8 cellular contexts compared by ENCODE assay signal in genomic region chr13:73849292-73849691, GRCh38.
DNase-seq lines count a peak whose midpoint lies in the region; ATAC-seq and TF ChIP-seq lines count a peak whose summit lies in the region.

No MANE protein-coding gene starts in this region.

- H3K4me2 ChIP-seq in fibroblast of lung (ENCODE audit: extremely low read depth, insufficient read depth, low read length), result no peak overlapping the region

- no peak overlapping the region for H3K4me3 Mint-ChIP-seq in activated T-helper 2 cell treated with anti-CD3 and anti-CD28 coated beads, Interferon-gamma antibody, Interleukin-2, Interleukin-4, amounts not matched to agents 10 μg/mL and 5 μg/mL and 100 μg/mL, durations not matched to agents 14 hours and 24 hours and 36 hours (ENCODE audit: low read depth)

- H3K27ac Mint-ChIP-seq in activated T-helper 2 cell treated with anti-CD3 and anti-CD28 coated beads, Interferon-gamma antibody, Interleukin-2, Interleukin-4, amounts not matched to agents 10 μg/mL and 5 μg/mL and 100 μg/mL, durations not matched to agents 14 hours and 24 hours and 36 hours, result no peak overlapping the region

- H3K4me1 ChIP-seq in fibroblast of lung (ENCODE audit: control insufficient read depth, extremely low read depth, insufficient read depth, low read length), result no peaks in the 10 kb centered on the region

- intact Hi-C loops in activated T-helper 2 cell treated with anti-CD3 and anti-CD28 coated beads, Interferon-gamma antibody, Interleukin-2, Interleukin-4, amounts not matched to agents 10 μg/mL and 5 μg/mL and 100 μg/mL, durations not matched to agents 14 hours and 24 hours and 36 hours (cut with micrococcal nuclease), result no loop called here

- H3K27ac ChIP-seq in fibroblast of lung (ENCODE audit: insufficient read depth, low read length), result no peak overlapping the region

- H3K27me3 Mint-ChIP-seq in activated T-helper 2 cell treated with anti-CD3 and anti-CD28 coated beads, Interferon-gamma antibody, Interleukin-2, Interleukin-4, amounts not matched to agents 10 μg/mL and 5 μg/mL and 100 μg/mL, durations not matched to agents 14 hours and 24 hours and 36 hours (ENCODE audit: low read depth), result no peaks in the 10 kb centered on the region

- no peaks in the 10 kb centered on the region for H3K36me3 ChIP-seq in fibroblast of lung (ENCODE audit: control insufficient read depth, insufficient read depth, low read length)

- TF ChIP-seq CTCF in AG10803 (conservative IDR thresholded peaks at IDR 0.05; ENCODE audit: low read length) (peak; percentile 63), fibroblast of lung (conservative IDR thresholded peaks at IDR 0.05 in 1 of 2, IDR thresholded peaks at IDR 0.05 in 1 of 2; ENCODE audit: low read depth in 1 of 2, low read length in 2 of 2) (peak; percentile 46 to 48)

- peaks cover 11% of the 10 kb centered on the region for H3K36me3 Mint-ChIP-seq in activated T-helper 2 cell treated with anti-CD3 and anti-CD28 coated beads, Interferon-gamma antibody, Interleukin-2, Interleukin-4, amounts not matched to agents 10 μg/mL and 5 μg/mL and 100 μg/mL, durations not matched to agents 14 hours and 24 hours and 36 hours (ENCODE audit: low read depth)

- no peaks in the 10 kb centered on the region for H4K20me1 ChIP-seq in fibroblast of lung (ENCODE audit: control insufficient read depth, extremely low read depth, insufficient read depth, low read length)

- no peak overlapping the region for H2AFZ ChIP-seq in fibroblast of lung (ENCODE audit: low read length)

- no peaks in the 10 kb centered on the region for H3K9me3 Mint-ChIP-seq in activated T-helper 2 cell treated with anti-CD3 and anti-CD28 coated beads, Interferon-gamma antibody, Interleukin-2, Interleukin-4, amounts not matched to agents 10 μg/mL and 5 μg/mL and 100 μg/mL, durations not matched to agents 14 hours and 24 hours and 36 hours

- ATAC-seq in GM18498 (IDR thresholded peaks at IDR 0.05; ENCODE audit: unreplicated experiment) (peak; percentile 51), HG03565 (IDR thresholded peaks at IDR 0.05; ENCODE audit: unreplicated experiment) (no peak), GM18868 (IDR thresholded peaks at IDR 0.05; ENCODE audit: unreplicated experiment) (no peak), HG02610 (IDR thresholded peaks at IDR 0.05; ENCODE audit: unreplicated experiment) (no peak)

- H3K9ac ChIP-seq in fibroblast of lung (ENCODE audit: insufficient read depth, low read length), result no peak overlapping the region

- H3K4me3 ChIP-seq in AG10803 (ENCODE audit: low read length), result no peak overlapping the region
- no peak overlapping the region for H3K4me3 ChIP-seq in fibroblast of lung (replicated peaks in 1 of 4; ENCODE audit: control extremely low read depth in 1 of 4, insufficient read depth in 1 of 4, low read depth in 3 of 4, low read length in 4 of 4)

- H3K79me2 ChIP-seq in fibroblast of lung (ENCODE audit: control insufficient read depth, insufficient read depth, low read length), result no peaks in the 10 kb centered on the region

- peak; percentile 59 for DNase-seq in AG10803 (ENCODE audit: low read depth)
- DNase-seq in NCI-H526 (lab: John Stamatoyannopoulos, UW), result peak; percentile 71 to 88
- peak; percentile 47 to 57 for DNase-seq in fibroblast of lung (ENCODE audit: low read depth in 2 of 2)
- DNase-seq in activated T-helper 2 cell treated with anti-CD3 and anti-CD28 coated beads, Interferon-gamma antibody, Interleukin-2, Interleukin-4, amounts not matched to agents 10 μg/mL and 5 μg/mL and 100 μg/mL, durations not matched to agents 14 hours and 24 hours and 36 hours (ENCODE audit: low spot score), result no peak

- H3K9me3 ChIP-seq in fibroblast of lung (ENCODE audit: control insufficient read depth, insufficient read depth, low read depth, low read length), result no peaks in the 10 kb centered on the region

- H3K4me1 Mint-ChIP-seq in activated T-helper 2 cell treated with anti-CD3 and anti-CD28 coated beads, Interferon-gamma antibody, Interleukin-2, Interleukin-4, amounts not matched to agents 10 μg/mL and 5 μg/mL and 100 μg/mL, durations not matched to agents 14 hours and 24 hours and 36 hours (ENCODE audit: low read depth), result peaks cover 4% of the 10 kb centered on the region

- H3K27me3 ChIP-seq in fibroblast of lung (ENCODE audit: control insufficient read depth, insufficient read depth, low read length), result no peaks in the 10 kb centered on the region
